Comparison of ENCODE assay signal across 9 cellular contexts in genomic region chrX:103248553-103248952, GRCh38. TPM values are rescaled to one million over a fixed set of nuclear protein-coding genes. Genes with fewer than 3 reads are reported as not detected.
A peak's percentile ranks its signal among the peaks of the same experiment; 100 is the strongest.
DNase-seq lines count a peak whose midpoint lies in the region; ATAC-seq and TF ChIP-seq lines count a peak whose summit lies in the region.
"Had no signal": no experiment of that assay in that cellular context is flagged by ENCODE, and none has a peak within 500 bp of the region (broad histone marks: within the 10 kb centered on the region; RNA-seq: fewer than 3 reads in every experiment).

No MANE protein-coding gene starts in this region.

- H3K36me3 ChIP-seq in adipocyte (ENCODE audit: control insufficient read depth, insufficient read depth, low read length, severe bottlenecking) (no peaks in the 10 kb centered on the region), lower lobe of right lung (no peaks in the 10 kb centered on the region)
- H3K36me3 ChIP-seq in effector memory CD4-positive, alpha-beta T cell (ENCODE audit: control insufficient read depth, insufficient read depth, low read length), result no peaks in the 10 kb centered on the region

- no peak overlapping the region for H3K9ac ChIP-seq in adipocyte (ENCODE audit: low read length)

- ATAC-seq in HG02642 (IDR thresholded peaks at IDR 0.05; ENCODE audit: poor library complexity, unreplicated experiment), result peak; percentile 53
- no peak for ATAC-seq in lower lobe of right lung
- ATAC-seq in HG02970 (IDR thresholded peaks at IDR 0.05; ENCODE audit: low FRiP score, unreplicated experiment), result no peak
- no peak for ATAC-seq in GM19395 (IDR thresholded peaks at IDR 0.05; ENCODE audit: unreplicated experiment)

- peak; percentile 39 for TF ChIP-seq CTCF in lower lobe of right lung (IDR thresholded peaks at IDR 0.05)

- H3K27ac ChIP-seq in lower lobe of right lung, result no peak overlapping the region
- no peak overlapping the region for H3K27ac ChIP-seq in effector memory CD4-positive, alpha-beta T cell (ENCODE audit: insufficient read depth, low read length, poor library complexity, severe bottlenecking)
- H3K27ac ChIP-seq: SJCRH30 had no signal

- peak; percentile 22 for DNase-seq in ELR (ENCODE audit: low read depth)
- DNase-seq in adipocyte (ENCODE audit: low read depth), result peak; percentile 61
- DNase-seq in lower lobe of right lung, result no peak
- DNase-seq in effector memory CD4-positive, alpha-beta T cell, result no peak
- no peak for DNase-seq in activated naive CD4-positive, alpha-beta T cell (lab: John Stamatoyannopoulos, UW)

- H3K27me3 ChIP-seq in adipocyte (replicated peaks; ENCODE audit: control insufficient read depth, insufficient read depth, low read length) (peaks cover 24% of the 10 kb centered on the region), lower lobe of right lung (ENCODE audit: low read depth) (no peaks in the 10 kb centered on the region)
- no peaks in the 10 kb centered on the region for H3K27me3 ChIP-seq in effector memory CD4-positive, alpha-beta T cell (replicated peaks; ENCODE audit: control insufficient read depth, insufficient read depth, low read length, poor library complexity, severe bottlenecking)
- H3K27me3 ChIP-seq: SJCRH30 had no signal

- peaks cover 4% of the 10 kb centered on the region for H3K9me3 ChIP-seq in adipocyte (ENCODE audit: control insufficient read depth, low read length)
- H3K9me3 ChIP-seq in lower lobe of right lung, result no peaks in the 10 kb centered on the region
- H3K9me3 ChIP-seq in effector memory CD4-positive, alpha-beta T cell (ENCODE audit: control insufficient read depth, low read length), result no peaks in the 10 kb centered on the region
- H3K9me3 ChIP-seq: SJCRH30 had no signal

- H3K4me1 ChIP-seq in adipocyte (ENCODE audit: control insufficient read depth, insufficient read depth, low read length) (no peaks in the 10 kb centered on the region), lower lobe of right lung (no peaks in the 10 kb centered on the region)
- H3K4me1 ChIP-seq in effector memory CD4-positive, alpha-beta T cell (ENCODE audit: control insufficient read depth, insufficient read depth, low read length, poor library complexity, severe bottlenecking), result no peaks in the 10 kb centered on the region
- H3K4me1 ChIP-seq: SJCRH30 had no signal

- intact Hi-C loops in lower lobe of right lung (cut with DNase I), result no loop called here

- H3K4me3 ChIP-seq in adipocyte (ENCODE audit: low read length) (no peak overlapping the region), lower lobe of right lung (no peak overlapping the region)
- H3K4me3 ChIP-seq in effector memory CD4-positive, alpha-beta T cell (ENCODE audit: insufficient read depth, low read depth, low read length, poor library complexity, severe bottlenecking), result no peak overlapping the region
- H3K4me3 ChIP-seq: SJCRH30 had no signal

RNA-seq across cellular contexts. Expression of gene TCEAL8, which starts 6.4 kb away (rescaled TPM):
- 41.5 TPM for total RNA-seq in lower lobe of right lung

RNA-seq across cellular contexts. Expression of gene TCEAL5, which starts 28.0 kb away (rescaled TPM):
- total RNA-seq in lower lobe of right lung, result not detected
- total RNA-seq: SJCRH30 had no signal

RNA-seq across cellular contexts. Expression of gene BEX4, which starts 33.6 kb away (rescaled TPM):
- 37.3 TPM for total RNA-seq in lower lobe of right lung

Comparison
In these comparisons a context has a peak if more than half of its experiments do, and no peak if none do; other contexts are left out.
1. DNase-seq: peak in ELR (single experiment) and adipocyte (single experiment); none in lower lobe of right lung (single experiment), effector memory CD4-positive, alpha-beta T cell (0 of 3) and activated naive CD4-positive, alpha-beta T cell (0 of 4).